Comparison of ENCODE assay signal across 1 cellular context in the genomic region with DNA sequence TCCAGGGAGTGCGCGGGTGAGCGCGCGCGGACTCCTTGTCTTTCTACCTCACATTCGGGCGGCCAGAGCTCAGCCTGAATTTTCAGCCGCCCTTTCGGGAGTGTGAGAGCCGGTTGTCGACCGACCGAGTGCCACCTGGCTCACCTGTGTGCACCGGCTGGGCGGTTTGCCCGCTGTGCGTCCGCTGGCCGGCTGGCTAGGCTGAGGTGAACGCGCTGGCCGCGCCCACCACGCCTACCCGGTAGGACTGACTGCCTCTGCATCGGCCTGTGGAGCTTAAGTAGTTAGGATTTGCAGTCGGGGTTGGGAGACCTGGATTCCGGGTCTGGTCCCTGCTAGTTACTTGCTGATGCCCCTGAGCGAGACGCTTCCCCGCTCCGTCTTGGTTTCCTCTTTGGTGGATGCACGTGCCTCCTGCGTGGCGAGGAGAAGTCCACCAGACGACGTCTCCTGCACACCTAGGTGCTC.
TF ChIP-seq lines count a peak whose summit lies in the region.

No MANE protein-coding gene starts in this region.

TF ChIP-seq in K562, 482 proteins besides CTCF, POLR2A, EP300 and RAD21 (continued from another document):
- TF ChIP-seq RB1 (IDR thresholded peaks at IDR 0.05; ENCODE audit: low read depth) (0 out of 2 replicates have a peak, but pooled peaks have one; percentile 2), TSHZ1 (CRISPR knock-in tag; IDR thresholded peaks at IDR 0.05) (no peak), ID3 (CRISPR knock-in tag; IDR thresholded peaks at IDR 0.05) (no peak), ID3 (tag; IDR thresholded peaks at IDR 0.05) (0 out of 2 replicates have a peak, but pooled peaks have one; percentile 50), BMI1 (IDR thresholded peaks at IDR 0.05; ENCODE audit: low read length) (no peak), ZNF785 (CRISPR knock-in tag; IDR thresholded peaks at IDR 0.05) (no peak), ARID2 (IDR thresholded peaks at IDR 0.05) (no peak)
